Comparison of ENCODE assay signal across 16 cellular contexts in the genomic region with DNA sequence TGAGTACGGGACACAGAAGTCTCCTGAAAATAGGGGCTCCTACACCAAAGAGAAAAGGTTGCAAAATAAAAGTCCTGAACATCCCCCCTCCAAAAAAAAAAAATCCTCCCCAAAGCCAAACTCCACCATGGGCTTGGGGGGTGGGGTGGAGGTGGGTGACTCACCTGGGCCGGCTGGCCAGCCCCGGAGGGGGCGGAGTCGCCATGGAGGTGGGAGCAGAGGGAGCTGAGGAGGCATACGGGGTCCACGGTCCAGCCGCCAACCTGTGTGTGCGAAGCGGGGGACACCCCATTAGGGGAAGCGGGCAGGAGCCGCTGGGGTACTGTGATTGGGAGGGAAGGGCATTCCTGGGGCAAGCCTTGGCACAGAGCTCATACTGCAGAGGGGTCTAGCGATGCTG. TPM values are rescaled to one million over a fixed set of nuclear protein-coding genes. Genes with fewer than 3 reads are reported as not detected.
DNase-seq lines count a peak whose midpoint lies in the region; ATAC-seq, FAIRE-seq and TF ChIP-seq lines count a peak whose summit lies in the region.
"Had no signal": no experiment of that assay in that cellular context is flagged by ENCODE, and none has a peak within 500 bp of the region (broad histone marks: within the 10 kb centered on the region; RNA-seq: fewer than 3 reads in every experiment).

No MANE protein-coding gene starts in this region.

- DNase-seq in Calu3, result peak; percentile 57
- peak; percentile 83 for DNase-seq in H7
- peak in 1 of 10 donors; percentile 40 for DNase-seq in dorsolateral prefrontal cortex
- DNase-seq in kidney, result peak; percentile 70
- DNase-seq in occipital lobe (lab: John Stamatoyannopoulos, UW), result no peak
- no peak for DNase-seq in NOMO-1 treated with DMSO at 0.1 percent for 48 hours (lab: John Stamatoyannopoulos, UW; ENCODE audit: unreplicated experiment)
- DNase-seq: CD8-positive, alpha-beta T cell; DMS 273 treated with DMSO at 0.1 percent for 48 hours; DMS53; DND-41; EL; GM23248; H9 had no signal

- TF ChIP-seq CTCF in Calu3 (IDR thresholded peaks at IDR 0.05; ENCODE audit: unreplicated experiment), result no peak
- no peak for TF ChIP-seq CTCF in dorsolateral prefrontal cortex (IDR thresholded peaks at IDR 0.05 in 54 of 56, conservative IDR thresholded peaks at IDR 0.05 in 2 of 56; ENCODE audit: low read depth in 1 of 56, partially characterized antibody in 56 of 56)
- TF ChIP-seq CTCF in kidney (IDR thresholded peaks at IDR 0.05; ENCODE audit: borderline replicate concordance, extremely low read depth, insufficient read depth), result no peak

- H3K27me3 Mint-ChIP-seq in Calu3 (ENCODE audit: unreplicated experiment), result peaks cover 93% of the 10 kb centered on the region

- no TSS peak for BruUV-seq in Calu3 (replicated peaks; lab: Mats Ljungman, UMichigan)

- no peak overlapping the region for H3K27ac Mint-ChIP-seq in Calu3 (ENCODE audit: unreplicated experiment)
- H3K27ac Mint-ChIP-seq: CD8-positive, alpha-beta T cell; H9 had no signal

- no peak overlapping the region for H3K9ac ChIP-seq in kidney (ENCODE audit: low read length in 2 of 2)
- H3K9ac ChIP-seq: BLaER1 treated with 17β-estradiol and CSF1 and Interleukin-3, amounts not matched to agents 10 nM and 100 nM; GM23248 had no signal

- H3K9me3 ChIP-seq in kidney (ENCODE audit: control insufficient read depth in 1 of 2, low read length in 2 of 2), result no peaks in the 10 kb centered on the region
- H3K9me3 ChIP-seq: BLaER1 treated with 17β-estradiol and CSF1 and Interleukin-3, amounts not matched to agents 10 nM and 100 nM had no signal

- H3K9me3 Mint-ChIP-seq in Calu3 (ENCODE audit: low read depth, unreplicated experiment), result no peaks in the 10 kb centered on the region
- H3K9me3 Mint-ChIP-seq: CD8-positive, alpha-beta T cell; H9 had no signal

- no peak overlapping the region for H3K4me3 Mint-ChIP-seq in Calu3 (ENCODE audit: low read depth, unreplicated experiment)

- CTCF ChIA-PET in Calu3 (lab: Charles Lee), result interaction anchor here (0.6 to 5.3 kb wide), 5 partner anchors 10 to 1324 kb away, joined by 3 to 56 read pairs (median 7); no protein-coding TSS in a partner anchor

- FAIRE-seq in kidney (lab: Jason Lieb, UNC), result no peak
- FAIRE-seq: GM12878 had no signal

- H3K4me1 ChIP-seq in kidney (ENCODE audit: control insufficient read depth in 1 of 2, insufficient read depth in 1 of 2, low read depth in 1 of 2, low read length in 2 of 2), result peaks cover 0 to 5% of the 10 kb centered on the region in 2 donors

- no peaks in the 10 kb centered on the region for H3K36me3 Mint-ChIP-seq in Calu3 (ENCODE audit: insufficient read depth, unreplicated experiment)
- H3K36me3 Mint-ChIP-seq: CD8-positive, alpha-beta T cell had no signal

- H3K4me3 ChIP-seq in H7 (ENCODE audit: insufficient read depth, low read depth, low read length) (no peak overlapping the region), dorsolateral prefrontal cortex (no peak overlapping the region), kidney (ENCODE audit: low read length in 2 of 2) (no peak overlapping the region)
- H3K4me3 ChIP-seq: BLaER1 treated with 17β-estradiol and CSF1 and Interleukin-3, amounts not matched to agents 10 nM and 100 nM; GM12878; GM23248 had no signal

- H3K27ac ChIP-seq in dorsolateral prefrontal cortex (peak overlapping the region in 44 of 59 donors; percentile 6 to 99 (median 97)), kidney (ENCODE audit: low read depth in 2 of 2, low read length in 2 of 2) (no peak overlapping the region)
- H3K27ac ChIP-seq: BLaER1 treated with 17β-estradiol and CSF1 and Interleukin-3, amounts not matched to agents 10 nM and 100 nM; GM23248 had no signal

- intact Hi-C loops in Calu3 (cut with micrococcal nuclease; ENCODE audit: unreplicated experiment) (no loop called here), dorsolateral prefrontal cortex (cut with DNase I) (no loop called here), kidney (cut with DNase I) (no loop called here)

- H3K4me1 Mint-ChIP-seq in Calu3 (ENCODE audit: low read depth, unreplicated experiment), result peaks cover 18% of the 10 kb centered on the region

- H3K27me3 ChIP-seq in H7 (ENCODE audit: control insufficient read depth, insufficient read depth, low read length) (peaks cover 98% of the 10 kb centered on the region), dorsolateral prefrontal cortex (peaks cover 0 to 4% (median 0%) of the 10 kb centered on the region in 45 donors)

- ATAC-seq in HG02571 (IDR thresholded peaks at IDR 0.05; ENCODE audit: unreplicated experiment), result no peak
- ATAC-seq: CD8-positive, alpha-beta T cell; GM12878 had no signal

- no peaks in the 10 kb centered on the region for H3K36me3 ChIP-seq in H7 (replicated peaks; ENCODE audit: control insufficient read depth, insufficient read depth, low read length)
- no peaks in the 10 kb centered on the region for H3K36me3 ChIP-seq in kidney (ENCODE audit: control insufficient read depth in 1 of 2, insufficient read depth in 2 of 2, low read length in 2 of 2)
- H3K36me3 ChIP-seq: BLaER1 treated with 17β-estradiol and CSF1 and Interleukin-3, amounts not matched to agents 10 nM and 100 nM had no signal

RNA-seq across cellular contexts. Expression of a gene that starts 31.0 kb away (rescaled TPM):
- 46.6 and 46.7 TPM in 2 replicates for total RNA-seq in Calu3 (2022)
- 2.3 TPM in 2 replicates for total RNA-seq in H7 (2014; rRNA removed; shearing (Covaris generic))
- 100 to 1,000 TPM in 111 of 120 experiments, 10 to 100 TPM in 9; 80.9 to 338 (median 151) TPM for total RNA-seq in dorsolateral prefrontal cortex
- 6.1 TPM for total RNA-seq in kidney
- polyA plus RNA-seq in kidney (ENCODE audit: insufficient read depth, low read depth, low replicate concordance), result 0.34 TPM
- 24.5 TPM for total RNA-seq in occipital lobe
- total RNA-seq: GM23248 had no signal
- polyA plus RNA-seq: GM23248 had no signal

Comparison
In these comparisons a context has a peak if more than half of its experiments do, and no peak if none do; other contexts are left out.
1. DNase-seq: peak in Calu3 (single experiment), H7 (single experiment) and kidney (single experiment); none in occipital lobe (single experiment) and NOMO-1 treated with DMSO at 0.1 percent for 48 hours (single experiment).
2. H3K27ac ChIP-seq: peak in dorsolateral prefrontal cortex (44 of 59); none in kidney (0 of 2).